26 cellular contexts compared by ENCODE assay signal in genomic region chr1:91775227-91775626, GRCh38.
"Had no signal": no experiment of that assay in that cellular context is flagged by ENCODE, and none has a peak within 500 bp of the region (broad histone marks: within the 10 kb centered on the region; RNA-seq: fewer than 3 reads in every experiment).

No MANE protein-coding gene starts in this region.

- ATAC-seq: activated CD8-positive, alpha-beta memory T cell treated with anti-CD3 and anti-CD28 coated beads, Interleukin-2, amount 10 ng/mL, durations not matched to agents 7 days and 5 days; left ventricle myocardium superior had no signal

- H3K27me3 ChIP-seq: neural progenitor cell, sigmoid colon, vagina had no signal

- H3K9me3 Mint-ChIP-seq: activated CD4-positive, alpha-beta memory T cell treated with anti-CD3 and anti-CD28 coated beads for 36 hours; memory B cell; neural progenitor cell had no signal

- H3K4me3 Mint-ChIP-seq: activated CD4-positive, alpha-beta memory T cell treated with anti-CD3 and anti-CD28 coated beads for 36 hours; activated CD8-positive, alpha-beta memory T cell treated with anti-CD3 and anti-CD28 coated beads, Interleukin-2, amount 10 ng/mL, durations not matched to agents 7 days and 5 days; brain; memory B cell; neural progenitor cell; type B pancreatic cell had no signal

- H3K27me3 Mint-ChIP-seq: activated CD4-positive, alpha-beta memory T cell treated with anti-CD3 and anti-CD28 coated beads for 36 hours; activated CD8-positive, alpha-beta memory T cell treated with anti-CD3 and anti-CD28 coated beads, Interleukin-2, amount 10 ng/mL, durations not matched to agents 7 days and 5 days; type B pancreatic cell had no signal

- H3K36me3 ChIP-seq: neural progenitor cell, sigmoid colon, thoracic aorta, vagina had no signal

- H3K9me3 ChIP-seq: sigmoid colon, thoracic aorta, vagina had no signal

- H3K27ac Mint-ChIP-seq: activated CD4-positive, alpha-beta memory T cell treated with anti-CD3 and anti-CD28 coated beads for 36 hours; activated CD8-positive, alpha-beta memory T cell treated with anti-CD3 and anti-CD28 coated beads, Interleukin-2, amount 10 ng/mL, durations not matched to agents 7 days and 5 days; brain; memory B cell; neural progenitor cell; type B pancreatic cell had no signal

- H3K4me1 Mint-ChIP-seq: memory B cell had no signal

- DNase-seq: activated CD4-positive, alpha-beta memory T cell treated with anti-CD3 and anti-CD28 coated beads for 36 hours; activated CD4-positive, alpha-beta T cell treated with anti-CD3 and anti-CD28 coated beads for 48 hours; activated CD8-positive, alpha-beta memory T cell treated with anti-CD3 and anti-CD28 coated beads, Interleukin-2, amount 10 ng/mL, durations not matched to agents 7 days and 5 days; activated effector memory CD4-positive, alpha-beta T cell treated with anti-CD3 and anti-CD28 coated beads, Interleukin-2, amount 50 U/mL, for 16 hours; activated naive CD4-positive, alpha-beta T cell treated with anti-CD3 and anti-CD28 coated beads, Interleukin-2, amount 50 U/mL, for 16 hours; activated T-cell treated with anti-CD3 and anti-CD28 coated beads for 4 hours; aorta; caudate nucleus; dermis blood vessel endothelial cell; effector memory CD4-positive, alpha-beta T cell; foreskin melanocyte; glutamatergic neuron; hippocampal formation; left ventricle myocardium superior; posterior cingulate gyrus; sigmoid colon; stimulated activated CD4-positive, alpha-beta T cell treated with anti-CD3 and anti-CD28 coated beads, Interleukin-2, amount 100 ng/mL, for 48 hours; stimulated activated CD8-positive, alpha-beta memory T cell treated with anti-CD3 and anti-CD28 coated beads, Interleukin-4, amount 100 ng/mL, for 48 hours; stimulated activated naive CD4-positive, alpha-beta T cell; SW 1271 had no signal

- H3K27ac ChIP-seq: neural progenitor cell, thoracic aorta, vagina had no signal

- H3K4me3 ChIP-seq: neural progenitor cell, sigmoid colon, thoracic aorta, vagina had no signal

- H3K36me3 Mint-ChIP-seq: brain, memory B cell had no signal
